11 cellular contexts compared by ENCODE assay signal in the genomic region with DNA sequence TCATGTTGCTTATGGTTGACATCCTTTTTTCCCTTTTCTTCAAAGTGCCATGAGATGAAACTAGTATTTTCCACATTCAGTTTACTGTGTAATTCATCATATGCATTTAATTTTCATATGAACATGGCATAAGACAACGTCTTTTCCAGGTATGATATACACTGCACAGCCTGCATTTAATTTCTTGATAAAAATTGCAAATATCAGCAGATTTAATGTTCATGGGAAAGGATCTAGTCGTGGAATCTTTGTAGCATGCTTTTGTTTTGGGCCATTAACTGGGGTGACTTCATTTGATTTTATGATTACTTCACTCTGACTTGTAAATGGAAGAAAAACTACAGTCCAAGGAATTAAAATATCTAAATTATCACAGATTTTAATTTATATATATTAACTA.
"Had no signal": no experiment of that assay in that cellular context is flagged by ENCODE, and none has a peak within 500 bp of the region (broad histone marks: within the 10 kb centered on the region; RNA-seq: fewer than 3 reads in every experiment).

No MANE protein-coding gene starts in this region.

- H3K4me2 ChIP-seq: GM23338 had no signal

- H3K9me3 ChIP-seq: HAP-1 had no signal

- H3K9ac ChIP-seq: GM23248 had no signal

- H2AFZ ChIP-seq: GM23248, GM23338 had no signal

- H3K4me3 ChIP-seq: GM23248, GM23338, HAP-1 had no signal

- H3K4me1 ChIP-seq: HAP-1 had no signal

- DNase-seq: GM23248, GOT3, H7, H9, HCEC 1CT, HFFc6 had no signal

- FAIRE-seq: H1, H54 had no signal

- H3K27ac ChIP-seq: GM23248 had no signal

- ATAC-seq: GM23338, HCT116 had no signal

- H3K36me3 ChIP-seq: HAP-1 had no signal
